22 cellular contexts compared by ENCODE assay signal in the genomic region with DNA sequence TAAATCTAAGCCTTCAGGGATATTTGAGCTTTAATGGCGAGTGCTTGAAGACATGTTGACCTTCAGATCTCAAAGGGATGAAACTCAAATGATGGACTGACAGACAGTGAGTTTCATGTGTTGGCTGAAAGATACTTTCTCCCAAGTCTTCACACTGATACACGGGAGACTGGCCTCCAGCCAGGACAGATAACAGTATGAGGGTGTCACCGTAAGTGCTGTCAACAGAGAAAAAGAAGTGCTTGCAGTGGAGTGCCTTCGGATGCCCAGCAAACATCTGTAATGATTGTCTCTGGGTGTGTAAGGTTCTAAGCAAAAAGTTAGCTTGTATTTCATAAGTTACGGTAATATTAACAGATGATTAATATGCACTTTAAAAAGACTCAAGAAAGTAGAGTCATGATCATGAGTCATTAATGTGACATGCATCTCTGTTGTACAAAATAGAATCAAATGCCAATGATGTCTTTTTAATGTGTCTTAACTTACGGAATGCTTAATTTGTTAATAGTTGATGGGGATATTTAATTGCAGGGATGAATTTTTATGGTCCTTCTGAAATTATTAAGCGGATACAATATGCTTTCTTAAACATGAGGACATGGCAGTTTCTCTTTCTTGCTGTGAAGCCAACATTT.
"Had no signal": no experiment of that assay in that cellular context is flagged by ENCODE, and none has a peak within 500 bp of the region (broad histone marks: within the 10 kb centered on the region; RNA-seq: fewer than 3 reads in every experiment).

No MANE protein-coding gene starts in this region.

- H3K27ac Mint-ChIP-seq: activated B cell treated with CpG ODN at 0.5 μM for 24 hours; activated CD8-positive, alpha-beta T cell treated with anti-CD3 and anti-CD28 coated beads for 36 hours; activated naive CD8-positive, alpha-beta T cell treated with anti-CD3 and anti-CD28 coated beads, Interleukin-2, amount 10 ng/mL, durations not matched to agents 7 days and 5 days; activated T-helper 17 cell treated with anti-CD3 and anti-CD28 coated beads, Interleukin-2, amount 50 U/mL, for 72 hours; dendritic cell treated with granulocyte-macrophage colony-stimulating factor and Interleukin-4, amounts not matched to agents 40 ng/mL and 50 ng/mL, for 4 days had no signal

- ATAC-seq: activated CD8-positive, alpha-beta T cell treated with anti-CD3 and anti-CD28 coated beads for 36 hours; activated T-helper 17 cell treated with anti-CD3 and anti-CD28 coated beads, Interleukin-2, amount 50 U/mL, for 72 hours; left lung; naive thymus-derived CD8-positive, alpha-beta T cell had no signal

- H3K27ac ChIP-seq: left lung, parathyroid adenoma, tibial artery had no signal

- H3K27me3 Mint-ChIP-seq: activated B cell treated with CpG ODN at 0.5 μM for 24 hours; activated CD8-positive, alpha-beta T cell treated with anti-CD3 and anti-CD28 coated beads for 36 hours; activated naive CD8-positive, alpha-beta T cell treated with anti-CD3 and anti-CD28 coated beads, Interleukin-2, amount 10 ng/mL, durations not matched to agents 7 days and 5 days; activated T-helper 17 cell treated with anti-CD3 and anti-CD28 coated beads, Interleukin-2, amount 50 U/mL, for 72 hours; brain; dendritic cell treated with granulocyte-macrophage colony-stimulating factor and Interleukin-4, amounts not matched to agents 40 ng/mL and 50 ng/mL, for 4 days had no signal

- H3K36me3 ChIP-seq: left lung had no signal

- H3K4me1 ChIP-seq: left lung, parathyroid adenoma had no signal

- DNase-seq: activated B cell treated with CpG ODN at 0.5 μM for 24 hours; activated CD4-positive, alpha-beta T cell treated with anti-CD3 and anti-CD28 coated beads for 4 hours; activated CD8-positive, alpha-beta T cell treated with anti-CD3 and anti-CD28 coated beads for 36 hours; activated naive CD4-positive, alpha-beta T cell treated with Interleukin-2 at 50 U/mL for 16 hours; activated naive CD8-positive, alpha-beta T cell treated with anti-CD3 and anti-CD28 coated beads, Interleukin-2, amount 10 ng/mL, durations not matched to agents 7 days and 5 days; activated T-cell treated with anti-CD3 and anti-CD28 coated beads, Interleukin-2, amount 50 U/mL, for 1 hour; cerebellar nuclear complex; effector CD8-positive, alpha-beta T cell; head of caudate nucleus; kidney; left lung; naive thymus-derived CD8-positive, alpha-beta T cell; sigmoid colon; stimulated activated CD8-positive, alpha-beta memory T cell treated with anti-CD3 and anti-CD28 coated beads, Interleukin-4, amount 100 ng/mL, for 48 hours; stimulated activated naive CD4-positive, alpha-beta T cell; tibial artery had no signal

- H2AFZ ChIP-seq: parathyroid adenoma had no signal

- H3K79me2 ChIP-seq: parathyroid adenoma had no signal

- H3K36me3 Mint-ChIP-seq: activated naive CD8-positive, alpha-beta T cell treated with anti-CD3 and anti-CD28 coated beads, Interleukin-2, amount 10 ng/mL, durations not matched to agents 7 days and 5 days; naive thymus-derived CD8-positive, alpha-beta T cell had no signal

- H3K9ac ChIP-seq: parathyroid adenoma had no signal

- H3K9me3 ChIP-seq: sigmoid colon, tibial artery had no signal

- H3K4me1 Mint-ChIP-seq: activated B cell treated with CpG ODN at 0.5 μM for 24 hours; activated naive CD8-positive, alpha-beta T cell treated with anti-CD3 and anti-CD28 coated beads, Interleukin-2, amount 10 ng/mL, durations not matched to agents 7 days and 5 days; activated T-helper 17 cell treated with anti-CD3 and anti-CD28 coated beads, Interleukin-2, amount 50 U/mL, for 72 hours; naive thymus-derived CD8-positive, alpha-beta T cell had no signal

- H3K4me3 ChIP-seq: left lung, sigmoid colon, tibial artery had no signal

- H3K4me3 Mint-ChIP-seq: activated B cell treated with CpG ODN at 0.5 μM for 24 hours; activated CD8-positive, alpha-beta T cell treated with anti-CD3 and anti-CD28 coated beads for 36 hours; activated naive CD8-positive, alpha-beta T cell treated with anti-CD3 and anti-CD28 coated beads, Interleukin-2, amount 10 ng/mL, durations not matched to agents 7 days and 5 days; activated T-helper 17 cell treated with anti-CD3 and anti-CD28 coated beads, Interleukin-2, amount 50 U/mL, for 72 hours; brain; dendritic cell treated with granulocyte-macrophage colony-stimulating factor and Interleukin-4, amounts not matched to agents 40 ng/mL and 50 ng/mL, for 4 days; naive thymus-derived CD8-positive, alpha-beta T cell had no signal

- H3K27me3 ChIP-seq: left lung, sigmoid colon, tibial artery had no signal

- FAIRE-seq: frontal cortex, kidney, urothelium cell line had no signal
